Comparison of ENCODE assay signal across 28 cellular contexts in genomic region chr5:176184608-176185132, GRCh38. TPM values are rescaled to one million over a fixed set of nuclear protein-coding genes. Genes with fewer than 3 reads are reported as not detected.
DNase-seq lines count a peak whose midpoint lies in the region; ATAC-seq and TF ChIP-seq lines count a peak whose summit lies in the region.
"Had no signal": no experiment of that assay in that cellular context is flagged by ENCODE, and none has a peak within 500 bp of the region (broad histone marks: within the 10 kb centered on the region; RNA-seq: fewer than 3 reads in every experiment).

No MANE protein-coding gene starts in this region.

- ATAC-seq in HG03108 (IDR thresholded peaks at IDR 0.05; ENCODE audit: unreplicated experiment): no peak
- ATAC-seq: A549, T-helper 17 cell had no signal

- intact Hi-C loops in head of caudate nucleus (cut with DNase I) (no loop called here), Calu3 (cut with micrococcal nuclease; ENCODE audit: unreplicated experiment) (no loop called here)

- peak overlapping the region; percentile 43 for H3K27ac ChIP-seq in CD8-positive, alpha-beta memory T cell (ENCODE audit: low read depth, low read length)
- H3K27ac ChIP-seq in fibroblast of lung (ENCODE audit: insufficient read depth, low read length): peak overlapping the region; percentile 27
- H3K27ac ChIP-seq: A549; BLaER1 treated with 17β-estradiol and CSF1 and Interleukin-3, amounts not matched to agents 10 nM and 100 nM; GM23248; HL-60; PC-9; SJSA1 had no signal

- no peak overlapping the region for H3K4me3 ChIP-seq in CD8-positive, alpha-beta memory T cell (ENCODE audit: low read length)
- no peak overlapping the region for H3K4me3 ChIP-seq in fibroblast of lung (replicated peaks in 1 of 4; ENCODE audit: control extremely low read depth in 1 of 4, insufficient read depth in 1 of 4, low read depth in 3 of 4, low read length in 4 of 4)
- H3K4me3 ChIP-seq: A549; BLaER1 treated with 17β-estradiol and CSF1 and Interleukin-3, amounts not matched to agents 10 nM and 100 nM; GM23248; HAP-1; PC-9; SJSA1 had no signal

- no peaks in the 10 kb centered on the region for H3K9me3 Mint-ChIP-seq in CD8-positive, alpha-beta memory T cell
- no peaks in the 10 kb centered on the region for H3K9me3 Mint-ChIP-seq in Calu3 (ENCODE audit: low read depth, unreplicated experiment)
- H3K9me3 Mint-ChIP-seq: HFFc6 had no signal

- H4K20me1 ChIP-seq in fibroblast of lung (ENCODE audit: control insufficient read depth, extremely low read depth, insufficient read depth, low read length): no peaks in the 10 kb centered on the region
- H4K20me1 ChIP-seq: BLaER1 treated with 17β-estradiol and CSF1 and Interleukin-3, amounts not matched to agents 10 nM and 100 nM had no signal

- H3K9me3 ChIP-seq in CD8-positive, alpha-beta memory T cell (ENCODE audit: low read length): no peaks in the 10 kb centered on the region
- no peaks in the 10 kb centered on the region for H3K9me3 ChIP-seq in fibroblast of lung (ENCODE audit: control insufficient read depth, insufficient read depth, low read depth, low read length)
- H3K9me3 ChIP-seq: A549; BLaER1 treated with 17β-estradiol and CSF1 and Interleukin-3, amounts not matched to agents 10 nM and 100 nM; Caco-2; HAP-1; SJSA1 had no signal

- no peak for DNase-seq in CD8-positive, alpha-beta memory T cell
- DNase-seq in DMS53 treated with DMSO at 0.1 percent for 48 hours (lab: John Stamatoyannopoulos, UW; ENCODE audit: unreplicated experiment): peak; percentile 20
- DNase-seq in SK-N-DZ (ENCODE audit: low spot score): peak; percentile 22
- no peak for DNase-seq in fibroblast of lung (ENCODE audit: low read depth in 2 of 2)
- no peak for DNase-seq in head of caudate nucleus
- DNase-seq in Calu3: no peak
- DNase-seq: Caco-2; CD4-positive, alpha-beta memory T cell; DND-41; GM23248; HFFc6; Karpas-422; NCI-H1092; NCI-H1417 treated with DMSO at 0.1 percent for 48 hours; NCI-H345; NCI-H510A treated with DMSO at 0.1 percent for 48 hours; NCI-H748 treated with DMSO at 0.1 percent for 48 hours; NK-92 treated with Interleukin-12 subunit alpha and Interleukin-12 subunit beta, amount 100 ng/mL, for 24 hours; PC-9; Right ventricle myocardium superior; RPMI8226; T-helper 17 cell had no signal

- H3K36me3 Mint-ChIP-seq in CD8-positive, alpha-beta memory T cell: no peaks in the 10 kb centered on the region
- no peaks in the 10 kb centered on the region for H3K36me3 Mint-ChIP-seq in Calu3 (ENCODE audit: insufficient read depth, unreplicated experiment)
- H3K36me3 Mint-ChIP-seq: CD4-positive, alpha-beta memory T cell had no signal

- H3K27me3 Mint-ChIP-seq in CD8-positive, alpha-beta memory T cell: peaks cover 4 to 26% of the 10 kb centered on the region in 2 donors
- peaks cover 75% of the 10 kb centered on the region for H3K27me3 Mint-ChIP-seq in Calu3 (ENCODE audit: unreplicated experiment)

- CTCF ChIA-PET in CD8-positive, alpha-beta memory T cell (lab: Charles Lee): interaction anchor here (0.7 kb wide), 1 partner anchor 373 kb away, joined by 3 read pairs; no protein-coding TSS in a partner anchor
- CTCF ChIA-PET in Calu3 (lab: Charles Lee): no interaction called here

- H3K4me1 Mint-ChIP-seq in CD8-positive, alpha-beta memory T cell: no peaks in the 10 kb centered on the region
- H3K4me1 Mint-ChIP-seq in Calu3 (ENCODE audit: low read depth, unreplicated experiment): no peaks in the 10 kb centered on the region
- H3K4me1 Mint-ChIP-seq: CD4-positive, alpha-beta memory T cell had no signal

- H3K9ac ChIP-seq in fibroblast of lung (ENCODE audit: insufficient read depth, low read length): no peak overlapping the region
- H3K9ac ChIP-seq: BLaER1 treated with 17β-estradiol and CSF1 and Interleukin-3, amounts not matched to agents 10 nM and 100 nM; GM23248 had no signal

- POLR2A ChIA-PET in CD8-positive, alpha-beta memory T cell (lab: Charles Lee): no interaction called here

- no peak overlapping the region for H3K4me3 Mint-ChIP-seq in CD8-positive, alpha-beta memory T cell
- H3K4me3 Mint-ChIP-seq in Calu3 (ENCODE audit: low read depth, unreplicated experiment): no peak overlapping the region
- H3K4me3 Mint-ChIP-seq: CD4-positive, alpha-beta memory T cell; HFFc6; T-helper 17 cell had no signal

- no peaks in the 10 kb centered on the region for H3K27me3 ChIP-seq in CD8-positive, alpha-beta memory T cell (ENCODE audit: insufficient read depth, low read length, poor library complexity, severe bottlenecking)
- H3K27me3 ChIP-seq in fibroblast of lung (ENCODE audit: control insufficient read depth, insufficient read depth, low read length): no peaks in the 10 kb centered on the region
- H3K27me3 ChIP-seq: BLaER1 treated with 17β-estradiol and CSF1 and Interleukin-3, amounts not matched to agents 10 nM and 100 nM had no signal

- H2AFZ ChIP-seq in fibroblast of lung (ENCODE audit: low read length): peak overlapping the region; percentile 64
- H2AFZ ChIP-seq: GM23248, PC-9 had no signal

- peak overlapping the region; percentile 25 for H3K4me2 ChIP-seq in fibroblast of lung (ENCODE audit: extremely low read depth, insufficient read depth, low read length)
- H3K4me2 ChIP-seq: A549; BLaER1 treated with 17β-estradiol and CSF1 and Interleukin-3, amounts not matched to agents 10 nM and 100 nM; PC-9 had no signal

- no peaks in the 10 kb centered on the region for H3K79me2 ChIP-seq in fibroblast of lung (ENCODE audit: control insufficient read depth, insufficient read depth, low read length)

- no peaks in the 10 kb centered on the region for H3K4me1 ChIP-seq in CD8-positive, alpha-beta memory T cell (ENCODE audit: insufficient read depth, low read length)
- H3K4me1 ChIP-seq in fibroblast of lung (ENCODE audit: control insufficient read depth, extremely low read depth, insufficient read depth, low read length): peaks cover 2% of the 10 kb centered on the region
- H3K4me1 ChIP-seq: A549; BLaER1 treated with 17β-estradiol and CSF1 and Interleukin-3, amounts not matched to agents 10 nM and 100 nM; Caco-2; HAP-1; SJSA1 had no signal

- BruUV-seq in Calu3 (replicated peaks; lab: Mats Ljungman, UMichigan): no TSS peak

- no peak overlapping the region for H3K27ac Mint-ChIP-seq in CD8-positive, alpha-beta memory T cell
- no peak overlapping the region for H3K27ac Mint-ChIP-seq in Calu3 (ENCODE audit: unreplicated experiment)
- H3K27ac Mint-ChIP-seq: CD4-positive, alpha-beta memory T cell; HFFc6; T-helper 17 cell had no signal

- no peaks in the 10 kb centered on the region for H3K36me3 ChIP-seq in CD8-positive, alpha-beta memory T cell (ENCODE audit: insufficient read depth, low read length)
- H3K36me3 ChIP-seq in fibroblast of lung (ENCODE audit: control insufficient read depth, insufficient read depth, low read length): no peaks in the 10 kb centered on the region
- H3K36me3 ChIP-seq: BLaER1 treated with 17β-estradiol and CSF1 and Interleukin-3, amounts not matched to agents 10 nM and 100 nM; HAP-1; SJSA1 had no signal

- TF ChIP-seq CTCF in fibroblast of lung (conservative IDR thresholded peaks at IDR 0.05 in 1 of 2, IDR thresholded peaks at IDR 0.05 in 1 of 2; ENCODE audit: low read depth in 1 of 2, low read length in 2 of 2) (no peak), Calu3 (IDR thresholded peaks at IDR 0.05; ENCODE audit: unreplicated experiment) (no peak)

RNA-seq across cellular contexts. Expression of gene SIMC1, which starts 53.6 kb away (rescaled TPM):
- total RNA-seq in CD8-positive, alpha-beta memory T cell: 10 to 100 TPM; 20.5 to 21.1 TPM
- polyA plus RNA-seq in CD8-positive, alpha-beta memory T cell: 12.0 TPM
- 17.1 and 19.6 TPM in 2 replicates for polyA plus RNA-seq in SK-N-DZ (2014; cell fraction: cytosol; rRNA removed)
- polyA plus RNA-seq in SK-N-DZ (2014; cell fraction: nucleus; rRNA removed): 20.2 and 31.9 TPM in 2 replicates
- total RNA-seq in fibroblast of lung: 4.4 and 4.6 TPM in 2 replicates
- polyA plus RNA-seq in fibroblast of lung: 7.9 and 10.1 TPM in 2 replicates
- 6.9 and 8.8 TPM in 2 replicates for polyA plus RNA-seq in fibroblast of lung (2012)
- polyA minus RNA-seq in fibroblast of lung (ENCODE audit: low replicate concordance): 10.6 and 21.7 TPM in 2 replicates
- total RNA-seq in Calu3 (2022): 24.9 and 31.8 TPM in 2 replicates

Comparison
In these comparisons a context has a peak if more than half of its experiments do, and no peak if none do; other contexts are left out.
1. DNase-seq: peak in DMS53 treated with DMSO at 0.1 percent for 48 hours (single experiment) and SK-N-DZ (single experiment); none in CD8-positive, alpha-beta memory T cell (0 of 5), fibroblast of lung (0 of 2), head of caudate nucleus (0 of 42) and Calu3 (single experiment).